Comparison of ENCODE assay signal across 8 cellular contexts in the genomic region with DNA sequence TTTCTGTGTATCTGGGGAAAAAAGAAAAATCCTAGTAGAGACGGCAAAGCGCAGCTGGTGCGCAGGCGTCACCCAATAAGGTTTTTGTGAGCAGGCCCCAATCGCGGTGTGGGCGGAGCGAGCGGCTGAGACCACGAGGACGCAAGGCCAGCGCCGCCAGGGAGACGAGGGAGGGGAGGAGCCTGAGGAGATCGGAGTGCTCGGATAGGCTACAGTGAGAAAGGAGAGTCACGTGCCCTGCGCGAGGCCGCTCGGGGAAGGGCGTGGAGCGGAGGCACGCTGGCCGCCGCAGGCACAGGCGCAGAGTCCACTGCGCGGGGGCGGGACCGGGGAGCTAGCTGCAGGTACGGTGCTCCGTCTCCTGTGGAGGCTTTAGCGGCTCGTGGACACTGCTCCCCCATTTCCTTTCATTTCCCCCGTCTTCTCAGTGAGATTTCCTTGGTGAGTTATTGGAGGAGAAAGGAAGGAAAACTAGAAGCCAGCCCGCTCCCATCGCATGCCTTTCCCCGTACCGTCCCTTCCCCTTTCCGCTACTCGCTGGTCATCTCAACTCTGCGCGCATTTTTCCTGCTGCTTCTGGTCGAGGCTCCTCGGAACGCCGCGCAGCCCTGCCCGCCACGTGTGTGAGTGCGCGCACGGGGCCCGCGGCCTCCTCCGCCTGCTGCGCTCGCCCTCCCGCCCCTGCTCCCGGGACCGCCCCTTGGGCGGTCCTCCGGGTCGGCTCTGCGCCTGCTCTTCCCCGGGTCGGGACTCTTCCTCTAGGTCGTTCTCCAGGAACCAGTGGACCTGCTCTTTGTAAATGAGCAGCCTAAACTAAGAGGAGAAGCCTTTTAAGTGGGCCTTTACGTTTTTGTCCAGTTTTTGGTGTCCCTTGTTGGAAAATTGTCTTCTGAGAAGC. TPM values are rescaled to one million over a fixed set of nuclear protein-coding genes. Genes with fewer than 3 reads are reported as not detected.
DNase-seq lines count a peak whose midpoint lies in the region; FAIRE-seq and TF ChIP-seq lines count a peak whose summit lies in the region.

A gene with protein sequence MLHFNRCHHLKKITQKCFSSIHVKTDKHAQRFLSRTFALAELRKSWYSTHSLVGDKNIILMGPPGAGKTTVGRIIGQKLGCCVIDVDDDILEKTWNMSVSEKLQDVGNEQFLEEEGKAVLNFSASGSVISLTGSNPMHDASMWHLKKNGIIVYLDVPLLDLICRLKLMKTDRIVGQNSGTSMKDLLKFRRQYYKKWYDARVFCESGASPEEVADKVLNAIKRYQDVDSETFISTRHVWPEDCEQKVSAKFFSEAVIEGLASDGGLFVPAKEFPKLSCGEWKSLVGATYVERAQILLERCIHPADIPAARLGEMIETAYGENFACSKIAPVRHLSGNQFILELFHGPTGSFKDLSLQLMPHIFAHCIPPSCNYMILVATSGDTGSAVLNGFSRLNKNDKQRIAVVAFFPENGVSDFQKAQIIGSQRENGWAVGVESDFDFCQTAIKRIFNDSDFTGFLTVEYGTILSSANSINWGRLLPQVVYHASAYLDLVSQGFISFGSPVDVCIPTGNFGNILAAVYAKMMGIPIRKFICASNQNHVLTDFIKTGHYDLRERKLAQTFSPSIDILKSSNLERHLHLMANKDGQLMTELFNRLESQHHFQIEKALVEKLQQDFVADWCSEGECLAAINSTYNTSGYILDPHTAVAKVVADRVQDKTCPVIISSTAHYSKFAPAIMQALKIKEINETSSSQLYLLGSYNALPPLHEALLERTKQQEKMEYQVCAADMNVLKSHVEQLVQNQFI (plus strand): TSS at position 264 of the 898 bp plus-strand sequence. CDS start 6,612 bp downstream, outside the sequence.

- H3K4me1 Mint-ChIP-seq in nephron progenitor cell: peaks cover 23% of the 10 kb centered on the region
- H3K4me1 Mint-ChIP-seq in stimulated activated naive CD8-positive, alpha-beta T cell treated with anti-CD3 and anti-CD28 coated beads, Interleukin-15, Interleukin-2, amounts not matched to agents 100 ng/mL and 50 ng/mL, for 24 hours (ENCODE audit: low read depth): peaks cover 23% of the 10 kb centered on the region

- H3K4me3 Mint-ChIP-seq in nephron progenitor cell: peak within 1 kb of the TSS; percentile 90
- H3K4me3 Mint-ChIP-seq in stimulated activated naive CD8-positive, alpha-beta T cell treated with anti-CD3 and anti-CD28 coated beads, Interleukin-15, Interleukin-2, amounts not matched to agents 100 ng/mL and 50 ng/mL, for 24 hours: peak within 1 kb of the TSS; percentile 91

- H3K9me3 Mint-ChIP-seq in nephron progenitor cell: peaks cover 33% of the 10 kb centered on the region
- no peaks in the 10 kb centered on the region for H3K9me3 Mint-ChIP-seq in stimulated activated naive CD8-positive, alpha-beta T cell treated with anti-CD3 and anti-CD28 coated beads, Interleukin-15, Interleukin-2, amounts not matched to agents 100 ng/mL and 50 ng/mL, for 24 hours

- no peaks in the 10 kb centered on the region for H3K27me3 Mint-ChIP-seq in nephron progenitor cell (ENCODE audit: low read depth, poor library complexity)
- no peaks in the 10 kb centered on the region for H3K27me3 Mint-ChIP-seq in stimulated activated naive CD8-positive, alpha-beta T cell treated with anti-CD3 and anti-CD28 coated beads, Interleukin-15, Interleukin-2, amounts not matched to agents 100 ng/mL and 50 ng/mL, for 24 hours

- TF ChIP-seq POLR2A in H54 (IDR thresholded peaks at IDR 0.05; ENCODE audit: low read depth, low read length): peak; percentile 82
- TF ChIP-seq POLR2A in Raji (IDR thresholded peaks at IDR 0.05; ENCODE audit: insufficient read depth, low read depth, low read length): peak; percentile 83

- peak within 1 kb of the TSS; percentile 98 for H3K27ac Mint-ChIP-seq in nephron progenitor cell
- peak within 1 kb of the TSS; percentile 98 for H3K27ac Mint-ChIP-seq in stimulated activated naive CD8-positive, alpha-beta T cell treated with anti-CD3 and anti-CD28 coated beads, Interleukin-15, Interleukin-2, amounts not matched to agents 100 ng/mL and 50 ng/mL, for 24 hours

- TF ChIP-seq CTCF in nephron progenitor cell (IDR thresholded peaks at IDR 0.05): no peak

- DNase-seq in ELF-1 (ENCODE audit: low read depth, low spot score): peak; percentile 99
- DNase-seq in H54 (ENCODE audit: insufficient read length, low spot score): peak; percentile 91
- peak; percentile 95 for DNase-seq in M059J (ENCODE audit: low read depth)
- peak; percentile 93 for DNase-seq in activated gamma-delta T cell (lab: John Stamatoyannopoulos, UW)
- DNase-seq in fibroblast of the conjunctiva (ENCODE audit: low read depth): peak; percentile 98
- DNase-seq in nephron progenitor cell: peak; percentile 94

- peaks cover 25% of the 10 kb centered on the region for H3K36me3 Mint-ChIP-seq in nephron progenitor cell (ENCODE audit: low read depth)
- H3K36me3 Mint-ChIP-seq in stimulated activated naive CD8-positive, alpha-beta T cell treated with anti-CD3 and anti-CD28 coated beads, Interleukin-15, Interleukin-2, amounts not matched to agents 100 ng/mL and 50 ng/mL, for 24 hours (ENCODE audit: low read depth): peaks cover 3% of the 10 kb centered on the region

- peak; percentile 99 for FAIRE-seq in H54 (lab: Jason Lieb, UNC)

RNA-seq across cellular contexts. Expression of the gene that starts here (rescaled TPM):
- total RNA-seq in M059J (2014; rRNA removed; shearing (Covaris generic)): 1.2 and 1.5 TPM in 2 replicates

Comparison
In these comparisons a context has a peak if more than half of its experiments do, and no peak if none do; other contexts are left out.
1. Peak in every context shown above with its lines: DNase-seq.